Comparison of ENCODE assay signal across 27 cellular contexts in genomic region chr3:53774414-53774813, GRCh38.
A peak's percentile ranks its signal among the peaks of the same experiment; 100 is the strongest.
DNase-seq lines count a peak whose midpoint lies in the region; ATAC-seq, FAIRE-seq and TF ChIP-seq lines count a peak whose summit lies in the region.
"Had no signal": no experiment of that assay in that cellular context is flagged by ENCODE, and none has a peak within 500 bp of the region (broad histone marks: within the 10 kb centered on the region; RNA-seq: fewer than 3 reads in every experiment).

No MANE protein-coding gene starts in this region.

- H3K9me3 ChIP-seq in OCI-LY3 (ENCODE audit: insufficient read depth, low read length) (no peaks in the 10 kb centered on the region), keratinocyte (ENCODE audit: control insufficient read depth, low read depth, low read length) (no peaks in the 10 kb centered on the region)
- no peaks in the 10 kb centered on the region for H3K9me3 ChIP-seq in CD4-positive, alpha-beta T cell (ENCODE audit: control insufficient read depth, low read length)
- H3K9me3 ChIP-seq: breast epithelium, gastrocnemius medialis, ovary, Peyer's patch, thoracic aorta had no signal

- H3K4me1 ChIP-seq in OCI-LY3 (ENCODE audit: low read length) (peaks cover 68% of the 10 kb centered on the region), keratinocyte (ENCODE audit: control insufficient read depth, extremely low read depth, insufficient read depth, low read length) (no peaks in the 10 kb centered on the region)
- H3K4me1 ChIP-seq: gastrocnemius medialis, Peyer's patch had no signal

- intact Hi-C loops in CD4-positive, alpha-beta T cell (cut with DNase I, micrococcal nuclease): no loop called here

- H3K27me3 Mint-ChIP-seq in stimulated activated memory B cell treated with anti-CD40 and anti-IgM and Interleukin-4, amounts not matched to agents 10 μg/mL and 1 μg/mL and 100 μg/mL, for 72 hours: no peaks in the 10 kb centered on the region
- peaks cover 18% of the 10 kb centered on the region for H3K27me3 Mint-ChIP-seq in CD4-positive, alpha-beta T cell
- H3K27me3 Mint-ChIP-seq in activated naive CD4-positive, alpha-beta T cell treated with anti-CD3 and anti-CD28 coated beads, Interleukin-2, amount 10 ng/mL, durations not matched to agents 7 days and 5 days: peaks cover 48% of the 10 kb centered on the region
- H3K27me3 Mint-ChIP-seq: activated naive CD4-positive, alpha-beta T cell treated with anti-CD3 and anti-CD28 coated beads, Interleukin-2, amount 50 U/mL, for 24 hours had no signal

- H3K4me3 ChIP-seq in OCI-LY3 (ENCODE audit: low read length) (peak overlapping the region; percentile 56), keratinocyte (ENCODE audit: control insufficient read depth in 2 of 3, extremely low read depth in 1 of 3, insufficient read depth in 2 of 3, low read depth in 1 of 3, low read length in 3 of 3) (no peak overlapping the region)
- H3K4me3 ChIP-seq: breast epithelium, gastrocnemius medialis, ovary, Peyer's patch, skin epidermis, thoracic aorta had no signal

- H3K27me3 ChIP-seq in OCI-LY3 (ENCODE audit: low read depth, low read length): no peaks in the 10 kb centered on the region
- H3K27me3 ChIP-seq in keratinocyte (ENCODE audit: control insufficient read depth, extremely low read depth, insufficient read depth, low read length): no peaks in the 10 kb centered on the region
- H3K27me3 ChIP-seq in CD4-positive, alpha-beta T cell (ENCODE audit: control insufficient read depth, insufficient read depth, low read length): no peaks in the 10 kb centered on the region
- H3K27me3 ChIP-seq: breast epithelium, ovary, Peyer's patch had no signal

- no peaks in the 10 kb centered on the region for H3K79me2 ChIP-seq in OCI-LY3 (ENCODE audit: low read length)
- H3K79me2 ChIP-seq in keratinocyte (ENCODE audit: control insufficient read depth, insufficient read depth, low read length): no peaks in the 10 kb centered on the region

- H3K4me1 Mint-ChIP-seq in stimulated activated memory B cell treated with anti-CD40 and anti-IgM and Interleukin-4, amounts not matched to agents 10 μg/mL and 1 μg/mL and 100 μg/mL, for 72 hours: peaks cover 60% of the 10 kb centered on the region
- no peaks in the 10 kb centered on the region for H3K4me1 Mint-ChIP-seq in CD4-positive, alpha-beta T cell (ENCODE audit: low read depth)
- no peaks in the 10 kb centered on the region for H3K4me1 Mint-ChIP-seq in activated naive CD4-positive, alpha-beta T cell treated with anti-CD3 and anti-CD28 coated beads, Interleukin-2, amount 10 ng/mL, durations not matched to agents 7 days and 5 days
- H3K4me1 Mint-ChIP-seq: activated CD4-positive, alpha-beta T cell treated with anti-CD3 and anti-CD28 coated beads for 36 hours; activated naive CD4-positive, alpha-beta T cell treated with anti-CD3 and anti-CD28 coated beads, Interleukin-2, amount 50 U/mL, for 24 hours had no signal

- no peaks in the 10 kb centered on the region for H3K9me3 Mint-ChIP-seq in stimulated activated memory B cell treated with anti-CD40 and anti-IgM and Interleukin-4, amounts not matched to agents 10 μg/mL and 1 μg/mL and 100 μg/mL, for 72 hours
- H3K9me3 Mint-ChIP-seq in CD4-positive, alpha-beta T cell: no peaks in the 10 kb centered on the region
- H3K9me3 Mint-ChIP-seq in activated naive CD4-positive, alpha-beta T cell treated with anti-CD3 and anti-CD28 coated beads, Interleukin-2, amount 10 ng/mL, durations not matched to agents 7 days and 5 days: no peaks in the 10 kb centered on the region
- H3K9me3 Mint-ChIP-seq: activated naive CD4-positive, alpha-beta T cell treated with anti-CD3 and anti-CD28 coated beads, Interleukin-2, amount 50 U/mL, for 24 hours; activated T-helper 17 cell treated with anti-CD3 and anti-CD28 coated beads, Interleukin-2, amount 50 U/mL, for 72 hours had no signal

- H2AFZ ChIP-seq in OCI-LY3 (ENCODE audit: low read depth, low read length): no peak overlapping the region
- no peak overlapping the region for H2AFZ ChIP-seq in keratinocyte (ENCODE audit: control insufficient read depth, low read length)

- ATAC-seq in GM18870 (IDR thresholded peaks at IDR 0.05; ENCODE audit: unreplicated experiment) (peak; percentile 10), HG03432 (IDR thresholded peaks at IDR 0.05; ENCODE audit: unreplicated experiment) (no peak)
- ATAC-seq in stimulated activated memory B cell treated with anti-CD40 and anti-IgM and Interleukin-4, amounts not matched to agents 10 μg/mL and 1 μg/mL and 100 μg/mL, for 72 hours: no peak
- ATAC-seq in CD4-positive, alpha-beta T cell (ENCODE audit: poor library complexity): no peak
- ATAC-seq: activated CD4-positive, alpha-beta T cell treated with anti-CD3 and anti-CD28 coated beads for 36 hours; activated CD8-positive, alpha-beta T cell treated with anti-CD3 and anti-CD28 coated beads, Interleukin-2, amount 10 ng/mL, durations not matched to agents 7 days and 5 days; activated T-helper 17 cell treated with anti-CD3 and anti-CD28 coated beads, Interleukin-2, amount 50 U/mL, for 72 hours; gastrocnemius medialis; stimulated activated naive CD8-positive, alpha-beta T cell treated with anti-CD3 and anti-CD28 coated beads, Interleukin-15, Interleukin-2, amounts not matched to agents 100 U/mL and 50 U/mL, for 24 hours had no signal

- peaks cover 32% of the 10 kb centered on the region for H3K36me3 Mint-ChIP-seq in stimulated activated memory B cell treated with anti-CD40 and anti-IgM and Interleukin-4, amounts not matched to agents 10 μg/mL and 1 μg/mL and 100 μg/mL, for 72 hours
- H3K36me3 Mint-ChIP-seq in CD4-positive, alpha-beta T cell (ENCODE audit: low read depth): no peaks in the 10 kb centered on the region
- H3K36me3 Mint-ChIP-seq in activated naive CD4-positive, alpha-beta T cell treated with anti-CD3 and anti-CD28 coated beads, Interleukin-2, amount 10 ng/mL, durations not matched to agents 7 days and 5 days: no peaks in the 10 kb centered on the region
- H3K36me3 Mint-ChIP-seq: activated naive CD4-positive, alpha-beta T cell treated with anti-CD3 and anti-CD28 coated beads, Interleukin-2, amount 50 U/mL, for 24 hours had no signal

- peak; percentile 20 for FAIRE-seq in keratinocyte (lab: Jason Lieb, UNC)
- FAIRE-seq: endothelial cell of umbilical vein had no signal

- DNase-seq in keratinocyte (ENCODE audit: low read depth, low spot score) (no peak), HuH-7.5 (ENCODE audit: low spot score) (no peak)
- DNase-seq in CD4-positive, alpha-beta T cell: no peak
- no peak for DNase-seq in activated naive CD4-positive, alpha-beta T cell treated with anti-CD3 and anti-CD28 coated beads, Interleukin-2, amount 10 ng/mL, durations not matched to agents 7 days and 5 days
- DNase-seq: activated CD4-positive, alpha-beta T cell treated with anti-CD3 and anti-CD28 coated beads for 36 hours; activated CD8-positive, alpha-beta T cell treated with anti-CD3 and anti-CD28 coated beads, Interleukin-2, amount 10 ng/mL, durations not matched to agents 7 days and 5 days; EL; gastrocnemius medialis; kidney glomerular epithelial cell; NCI-H1417 treated with DMSO at 0.1 percent for 48 hours; NCI-H2081; NCI-H345; ovary; Peyer's patch; retina; SHP77; stimulated activated naive CD8-positive, alpha-beta T cell treated with anti-CD3 and anti-CD28 coated beads, Interleukin-15, Interleukin-2, amounts not matched to agents 100 U/mL and 50 U/mL, for 24 hours had no signal

- H3K36me3 ChIP-seq in OCI-LY3 (replicated peaks; ENCODE audit: low read depth, low read length): peaks cover 3% of the 10 kb centered on the region
- H3K36me3 ChIP-seq in keratinocyte (ENCODE audit: control insufficient read depth in 2 of 2, extremely low read depth in 1 of 2, insufficient read depth in 2 of 2, low read length in 2 of 2): no peaks in the 10 kb centered on the region
- H3K36me3 ChIP-seq: breast epithelium, gastrocnemius medialis, ovary, Peyer's patch, thoracic aorta had no signal

- H4K20me1 ChIP-seq in OCI-LY3 (ENCODE audit: insufficient read depth, low read length) (no peaks in the 10 kb centered on the region), keratinocyte (ENCODE audit: control insufficient read depth, extremely low read depth, insufficient read depth, low read length) (no peaks in the 10 kb centered on the region)

- POLR2A ChIA-PET in CD4-positive, alpha-beta T cell (lab: Charles Lee): no interaction called here

- no peaks in the 10 kb centered on the region for H3K9me1 ChIP-seq in keratinocyte (ENCODE audit: control insufficient read depth, extremely low read depth, insufficient read depth, low read length)

- dilution Hi-C loops in keratinocyte (cut with MboI; ENCODE audit: extremely low pct_ligation_motif_present, low sequenced_read_pairs): no loop called here

- H3K4me3 Mint-ChIP-seq in stimulated activated memory B cell treated with anti-CD40 and anti-IgM and Interleukin-4, amounts not matched to agents 10 μg/mL and 1 μg/mL and 100 μg/mL, for 72 hours: peak overlapping the region; percentile 27
- H3K4me3 Mint-ChIP-seq in CD4-positive, alpha-beta T cell: no peak overlapping the region
- H3K4me3 Mint-ChIP-seq in activated naive CD4-positive, alpha-beta T cell treated with anti-CD3 and anti-CD28 coated beads, Interleukin-2, amount 10 ng/mL, durations not matched to agents 7 days and 5 days: no peak overlapping the region
- H3K4me3 Mint-ChIP-seq: activated CD4-positive, alpha-beta T cell treated with anti-CD3 and anti-CD28 coated beads for 36 hours; activated CD8-positive, alpha-beta T cell treated with anti-CD3 and anti-CD28 coated beads, Interleukin-2, amount 10 ng/mL, durations not matched to agents 7 days and 5 days; activated naive CD4-positive, alpha-beta T cell treated with anti-CD3 and anti-CD28 coated beads, Interleukin-2, amount 50 U/mL, for 24 hours; activated T-helper 17 cell treated with anti-CD3 and anti-CD28 coated beads, Interleukin-2, amount 50 U/mL, for 72 hours had no signal

- H3K27ac ChIP-seq in OCI-LY3 (ENCODE audit: low read length) (peak overlapping the region; percentile 94), keratinocyte (ENCODE audit: control insufficient read depth, insufficient read depth, low read length) (no peak overlapping the region)
- H3K27ac ChIP-seq in CD4-positive, alpha-beta T cell (ENCODE audit: low read depth, low read length): no peak overlapping the region
- H3K27ac ChIP-seq: gastrocnemius medialis, ovary, Peyer's patch had no signal

- H3K9ac ChIP-seq in OCI-LY3 (ENCODE audit: low read length): peak overlapping the region; percentile 72
- no peak overlapping the region for H3K9ac ChIP-seq in keratinocyte (ENCODE audit: control insufficient read depth, extremely low read depth, insufficient read depth, low read length)

- CTCF ChIA-PET in CD4-positive, alpha-beta T cell (lab: Charles Lee): no interaction called here
- CTCF ChIA-PET in activated naive CD4-positive, alpha-beta T cell treated with anti-CD3 and anti-CD28 coated beads, Interleukin-2, amount 10 ng/mL, durations not matched to agents 7 days and 5 days (lab: Charles Lee): no interaction called here

- H3K4me2 ChIP-seq in OCI-LY3 (ENCODE audit: low read length) (peak overlapping the region; percentile 72), keratinocyte (ENCODE audit: control insufficient read depth, extremely low read depth, insufficient read depth, low read depth, low read length) (no peak overlapping the region)

- TF ChIP-seq CTCF in OCI-LY3 (IDR thresholded peaks at IDR 0.05; ENCODE audit: low read depth, low read length) (peak; percentile 29), keratinocyte (optimal IDR thresholded peaks at IDR 0.05 in 1 of 3, IDR thresholded peaks at IDR 0.05 in 1 of 3, conservative IDR thresholded peaks at IDR 0.05 in 1 of 3; ENCODE audit: extremely low read depth in 1 of 3, insufficient read depth in 2 of 3, low read length in 3 of 3) (no peak)
- no peak for TF ChIP-seq CTCF in CD4-positive, alpha-beta T cell (IDR thresholded peaks at IDR 0.05)

- H3K27ac Mint-ChIP-seq in stimulated activated memory B cell treated with anti-CD40 and anti-IgM and Interleukin-4, amounts not matched to agents 10 μg/mL and 1 μg/mL and 100 μg/mL, for 72 hours: peak overlapping the region; percentile 78
- no peak overlapping the region for H3K27ac Mint-ChIP-seq in CD4-positive, alpha-beta T cell
- H3K27ac Mint-ChIP-seq in activated naive CD4-positive, alpha-beta T cell treated with anti-CD3 and anti-CD28 coated beads, Interleukin-2, amount 10 ng/mL, durations not matched to agents 7 days and 5 days: no peak overlapping the region
- H3K27ac Mint-ChIP-seq: activated CD4-positive, alpha-beta T cell treated with anti-CD3 and anti-CD28 coated beads for 36 hours; activated CD8-positive, alpha-beta T cell treated with anti-CD3 and anti-CD28 coated beads, Interleukin-2, amount 10 ng/mL, durations not matched to agents 7 days and 5 days; activated naive CD4-positive, alpha-beta T cell treated with anti-CD3 and anti-CD28 coated beads, Interleukin-2, amount 50 U/mL, for 24 hours; activated T-helper 17 cell treated with anti-CD3 and anti-CD28 coated beads, Interleukin-2, amount 50 U/mL, for 72 hours had no signal
